Comparison of ENCODE assay signal across 26 cellular contexts in the genomic region with DNA sequence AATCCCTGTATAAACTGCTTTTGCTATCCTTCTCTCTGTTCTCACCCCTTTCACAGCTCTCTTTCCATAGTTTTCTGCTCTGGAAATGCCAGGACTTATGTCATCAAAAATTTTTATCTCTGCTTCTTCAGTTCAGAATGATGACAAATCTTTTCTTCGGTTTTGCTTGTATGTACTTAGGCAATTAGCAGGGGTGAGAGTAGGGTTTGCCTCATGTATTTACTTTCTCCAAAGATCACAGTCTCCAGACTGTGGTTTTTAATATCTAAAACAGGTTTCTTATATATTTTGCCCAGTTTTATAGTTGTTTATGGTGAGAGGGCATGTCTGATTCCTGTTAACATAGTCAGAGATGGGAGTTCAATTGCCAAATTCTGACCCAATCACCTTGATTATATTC.
DNase-seq lines count a peak whose midpoint lies in the region; ATAC-seq, FAIRE-seq and TF ChIP-seq lines count a peak whose summit lies in the region.
"Had no signal": no experiment of that assay in that cellular context is flagged by ENCODE, and none has a peak within 500 bp of the region (broad histone marks: within the 10 kb centered on the region; RNA-seq: fewer than 3 reads in every experiment).

No MANE protein-coding gene starts in this region.

- H3K79me2 ChIP-seq in GM23248 (ENCODE audit: insufficient read depth) (no peaks in the 10 kb centered on the region), smooth muscle cell (ENCODE audit: low read depth) (no peaks in the 10 kb centered on the region), hepatocyte (no peaks in the 10 kb centered on the region)

- in situ Hi-C loops in GM23248 (cut with MboI): no loop called here

- H2AFZ ChIP-seq in GM23248: no peak overlapping the region
- no peak overlapping the region for H2AFZ ChIP-seq in smooth muscle cell (ENCODE audit: low read depth)
- H2AFZ ChIP-seq in hepatocyte: no peak overlapping the region
- H2AFZ ChIP-seq: PC-9 had no signal

- no peak overlapping the region for H3K9ac ChIP-seq in GM23248
- no peak overlapping the region for H3K9ac ChIP-seq in smooth muscle cell (ENCODE audit: low read depth)
- H3K9ac ChIP-seq: BLaER1 treated with 17β-estradiol and CSF1 and Interleukin-3, amounts not matched to agents 10 nM and 100 nM had no signal

- peaks cover 14% of the 10 kb centered on the region for H3K4me1 ChIP-seq in GM23248 (ENCODE audit: insufficient read depth)
- no peaks in the 10 kb centered on the region for H3K4me1 ChIP-seq in smooth muscle cell (ENCODE audit: low read depth)
- peaks cover 7% of the 10 kb centered on the region for H3K4me1 ChIP-seq in hepatocyte (ENCODE audit: insufficient read depth)
- H3K4me1 ChIP-seq: BLaER1 treated with 17β-estradiol and CSF1 and Interleukin-3, amounts not matched to agents 10 nM and 100 nM; Caco-2; SJSA1 had no signal

- WGBS in GM23248 (ENCODE audit: low coverage in 1 of 2, low lambda C conversion rate in 2 of 2, missing lambda C conversion rate in 2 of 2), 2 experiments: 0 to 3% methylated on average over 1 of the region's 1 CpG
- WGBS in smooth muscle cell (ENCODE audit: low lambda C conversion rate): 8% methylated on average over 1 of the region's 1 CpG
- 0% methylated on average over 1 of the region's 1 CpG for whole genome bisulfite sequencing in hepatocyte (ENCODE audit: low lambda C conversion rate, missing lambda C conversion rate)

- H3K4me2 ChIP-seq in GM23248 (ENCODE audit: unreplicated experiment) (no peak overlapping the region), smooth muscle cell (peak overlapping the region; percentile 22), hepatocyte (no peak overlapping the region)
- H3K4me2 ChIP-seq: BLaER1 treated with 17β-estradiol and CSF1 and Interleukin-3, amounts not matched to agents 10 nM and 100 nM; PC-9 had no signal

- ATAC-seq in HG03039 (IDR thresholded peaks at IDR 0.05; ENCODE audit: unreplicated experiment): no peak
- ATAC-seq: Right ventricle myocardium inferior had no signal

- H3K27me3 ChIP-seq in GM23248 (replicated peaks; ENCODE audit: insufficient read depth) (no peaks in the 10 kb centered on the region), bronchial epithelial cell (ENCODE audit: control insufficient read depth, insufficient read depth, low read length) (no peaks in the 10 kb centered on the region), smooth muscle cell (ENCODE audit: low read depth) (no peaks in the 10 kb centered on the region), hepatocyte (no peaks in the 10 kb centered on the region)
- H3K27me3 ChIP-seq: BLaER1 treated with 17β-estradiol and CSF1 and Interleukin-3, amounts not matched to agents 10 nM and 100 nM; SJSA1 had no signal

- H3K9me3 ChIP-seq in GM23248 (ENCODE audit: low read depth) (peaks cover 2% of the 10 kb centered on the region), smooth muscle cell (replicated peaks; ENCODE audit: low read depth) (no peaks in the 10 kb centered on the region), hepatocyte (ENCODE audit: low read depth) (no peaks in the 10 kb centered on the region)
- H3K9me3 ChIP-seq: Caco-2 had no signal

- H4K20me1 ChIP-seq in GM23248 (ENCODE audit: insufficient read depth): no peaks in the 10 kb centered on the region
- H4K20me1 ChIP-seq in smooth muscle cell (ENCODE audit: low read depth): no peaks in the 10 kb centered on the region
- H4K20me1 ChIP-seq in hepatocyte (ENCODE audit: insufficient read depth, poor library complexity, severe bottlenecking): no peaks in the 10 kb centered on the region
- H4K20me1 ChIP-seq: BLaER1 treated with 17β-estradiol and CSF1 and Interleukin-3, amounts not matched to agents 10 nM and 100 nM had no signal

- peaks cover 14% of the 10 kb centered on the region for H3F3A ChIP-seq in GM23248 (ENCODE audit: insufficient read depth)
- H3F3A ChIP-seq in smooth muscle cell (ENCODE audit: low read depth): no peaks in the 10 kb centered on the region

- DNase-seq in GM23248: peak; percentile 8
- peak; percentile 10 for DNase-seq in bronchial epithelial cell (ENCODE audit: low read depth)
- DNase-seq in fibroblast of peridontal ligament (ENCODE audit: extremely low read depth): peak; percentile 76
- DNase-seq in smooth muscle cell (lab: John Stamatoyannopoulos, UW; ENCODE audit: unreplicated experiment): no peak
- DNase-seq in hepatocyte (ENCODE audit: low spot score): no peak
- no peak for DNase-seq in HK-2 (ENCODE audit: unreplicated experiment)
- DNase-seq: AML-193; Caco-2; CD4-positive, alpha-beta memory T cell; DMS 273 treated with DMSO at 0.1 percent for 48 hours; DND-41; H9; IMR-90; KG1; MM.1S; NCI-H2029; NCI-H446 treated with DMSO at 0.1 percent for 48 hours; NCI-H526; NCI-H82; NK-92 treated with Interleukin-12 subunit alpha and Interleukin-12 subunit beta, amount 100 ng/mL, for 24 hours; PC-9 had no signal

- H3K27ac ChIP-seq in GM23248: no peak overlapping the region
- H3K27ac ChIP-seq in smooth muscle cell (ENCODE audit: low read depth): no peak overlapping the region
- H3K27ac ChIP-seq in hepatocyte: no peak overlapping the region
- H3K27ac ChIP-seq: BLaER1 treated with 17β-estradiol and CSF1 and Interleukin-3, amounts not matched to agents 10 nM and 100 nM; PC-9; SJSA1 had no signal

- H3K36me3 ChIP-seq in GM23248 (ENCODE audit: low read depth): no peaks in the 10 kb centered on the region
- no peaks in the 10 kb centered on the region for H3K36me3 ChIP-seq in bronchial epithelial cell (ENCODE audit: control insufficient read depth, insufficient read depth, low read length)
- H3K36me3 ChIP-seq in smooth muscle cell (ENCODE audit: low read depth): no peaks in the 10 kb centered on the region
- no peaks in the 10 kb centered on the region for H3K36me3 ChIP-seq in hepatocyte (replicated peaks; ENCODE audit: insufficient read depth, low read depth)
- H3K36me3 ChIP-seq: BLaER1 treated with 17β-estradiol and CSF1 and Interleukin-3, amounts not matched to agents 10 nM and 100 nM; SJSA1 had no signal

- H3K4me3 ChIP-seq in GM23248 (no peak overlapping the region), bronchial epithelial cell (ENCODE audit: low read depth, low read length) (no peak overlapping the region), smooth muscle cell (no peak overlapping the region), hepatocyte (no peak overlapping the region)
- H3K4me3 ChIP-seq: BLaER1 treated with 17β-estradiol and CSF1 and Interleukin-3, amounts not matched to agents 10 nM and 100 nM; PC-9; SJSA1 had no signal

- H3K9me2 ChIP-seq in GM23248 (ENCODE audit: insufficient read depth) (no peaks in the 10 kb centered on the region), hepatocyte (replicated peaks; ENCODE audit: insufficient read depth) (no peaks in the 10 kb centered on the region)

- no peak for FAIRE-seq in bronchial epithelial cell (lab: Jason Lieb, UNC)
- FAIRE-seq: GM18507 had no signal

- TF ChIP-seq CTCF in bronchial epithelial cell (IDR thresholded peaks at IDR 0.05; ENCODE audit: insufficient read depth, low read length, severe bottlenecking) (no peak), smooth muscle cell (IDR thresholded peaks at IDR 0.05; ENCODE audit: borderline replicate concordance, insufficient read depth, poor library complexity, severe bottlenecking) (no peak), hepatocyte (IDR thresholded peaks at IDR 0.05; ENCODE audit: poor library complexity) (no peak)

Comparison
In these comparisons a context has a peak if more than half of its experiments do, and no peak if none do; other contexts are left out.
1. DNase-seq: peak in GM23248 (single experiment), bronchial epithelial cell (single experiment) and fibroblast of peridontal ligament (single experiment); none in smooth muscle cell (single experiment), hepatocyte (single experiment) and HK-2 (single experiment).